In the genomic region with DNA sequence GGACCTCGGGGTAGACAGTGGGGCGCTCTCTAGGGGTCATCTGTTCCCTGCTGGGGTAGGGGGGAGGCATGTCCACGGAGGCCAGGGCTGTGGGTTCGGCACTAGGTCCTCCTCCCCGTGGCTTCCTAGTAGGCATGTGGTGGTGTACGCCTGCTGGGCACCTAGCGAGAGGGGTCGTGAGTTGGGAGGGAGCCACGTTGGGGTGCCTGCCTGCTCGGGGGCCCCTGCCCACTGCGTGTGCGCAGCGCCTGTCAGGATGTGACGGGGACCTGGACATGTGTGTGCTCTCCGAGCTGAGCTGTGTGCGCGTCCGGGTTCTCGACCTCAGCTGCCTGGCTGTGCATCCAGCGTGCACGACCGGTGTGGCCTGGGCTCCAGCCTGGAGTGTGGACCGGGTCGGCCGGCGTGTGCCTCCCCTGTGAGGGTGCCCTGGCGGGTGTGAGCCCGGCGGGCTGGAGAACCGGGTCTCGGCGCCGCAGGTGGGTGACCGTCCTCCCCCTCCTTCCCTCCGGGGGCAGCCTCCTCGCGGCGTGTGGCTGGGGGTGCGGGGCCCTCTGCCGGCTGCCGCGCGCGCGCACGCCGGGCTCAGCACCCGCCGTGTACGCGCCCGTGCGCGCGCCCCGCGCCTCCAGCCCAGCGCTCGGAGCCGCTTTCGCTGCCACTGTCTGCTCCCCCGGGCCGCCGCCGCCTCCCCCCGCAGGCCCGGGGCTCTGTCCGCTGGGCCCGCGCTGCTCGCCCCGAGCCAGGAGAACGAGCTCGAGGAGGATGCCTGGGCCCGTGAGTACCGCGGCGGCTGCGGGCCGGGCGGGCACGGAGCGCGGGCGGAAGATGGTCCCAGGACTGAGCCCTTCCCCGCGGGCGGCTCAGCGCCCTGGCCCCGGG, we compare ENCODE assay signal across 1 cellular context.
TF ChIP-seq lines count a peak whose summit lies in the region.

A gene with protein sequence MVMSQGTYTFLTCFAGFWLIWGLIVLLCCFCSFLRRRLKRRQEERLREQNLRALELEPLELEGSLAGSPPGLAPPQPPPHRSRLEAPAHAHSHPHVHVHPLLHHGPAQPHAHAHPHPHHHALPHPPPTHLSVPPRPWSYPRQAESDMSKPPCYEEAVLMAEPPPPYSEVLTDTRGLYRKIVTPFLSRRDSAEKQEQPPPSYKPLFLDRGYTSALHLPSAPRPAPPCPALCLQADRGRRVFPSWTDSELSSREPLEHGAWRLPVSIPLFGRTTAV (plus strand): TSS at position 631 of the 882 bp plus-strand sequence. CDS start 8,254 bp downstream, outside the sequence.

TF ChIP-seq in K562, 482 proteins besides CTCF, POLR2A, EP300 and RAD21 (continued from another document and continues in another):
- TF ChIP-seq, protein P1, sequence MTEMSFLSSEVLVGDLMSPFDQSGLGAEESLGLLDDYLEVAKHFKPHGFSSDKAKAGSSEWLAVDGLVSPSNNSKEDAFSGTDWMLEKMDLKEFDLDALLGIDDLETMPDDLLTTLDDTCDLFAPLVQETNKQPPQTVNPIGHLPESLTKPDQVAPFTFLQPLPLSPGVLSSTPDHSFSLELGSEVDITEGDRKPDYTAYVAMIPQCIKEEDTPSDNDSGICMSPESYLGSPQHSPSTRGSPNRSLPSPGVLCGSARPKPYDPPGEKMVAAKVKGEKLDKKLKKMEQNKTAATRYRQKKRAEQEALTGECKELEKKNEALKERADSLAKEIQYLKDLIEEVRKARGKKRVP (CRISPR knock-in tag; IDR thresholded peaks at IDR 0.05), result 0 out of 2 replicates have a peak, but pooled peaks have one; percentile 13
- peak; percentile 27 for TF ChIP-seq RB1 (IDR thresholded peaks at IDR 0.05; ENCODE audit: low read depth)
- no peak for TF ChIP-seq CBX2 (IDR thresholded peaks at IDR 0.05; ENCODE audit: insufficient read depth, low read length, poor library complexity, severe bottlenecking)
- TF ChIP-seq, protein P2, sequence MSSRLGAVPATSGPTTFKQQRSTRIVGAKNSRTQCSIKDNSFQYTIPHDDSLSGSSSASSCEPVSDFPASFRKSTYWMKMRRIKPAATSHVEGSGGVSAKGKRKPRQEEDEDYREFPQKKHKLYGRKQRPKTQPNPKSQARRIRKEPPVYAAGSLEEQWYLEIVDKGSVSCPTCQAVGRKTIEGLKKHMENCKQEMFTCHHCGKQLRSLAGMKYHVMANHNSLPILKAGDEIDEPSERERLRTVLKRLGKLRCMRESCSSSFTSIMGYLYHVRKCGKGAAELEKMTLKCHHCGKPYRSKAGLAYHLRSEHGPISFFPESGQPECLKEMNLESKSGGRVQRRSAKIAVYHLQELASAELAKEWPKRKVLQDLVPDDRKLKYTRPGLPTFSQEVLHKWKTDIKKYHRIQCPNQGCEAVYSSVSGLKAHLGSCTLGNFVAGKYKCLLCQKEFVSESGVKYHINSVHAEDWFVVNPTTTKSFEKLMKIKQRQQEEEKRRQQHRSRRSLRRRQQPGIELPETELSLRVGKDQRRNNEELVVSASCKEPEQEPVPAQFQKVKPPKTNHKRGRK (tag; IDR thresholded peaks at IDR 0.05), result no peak
- TF ChIP-seq ZNF764 (CRISPR knock-in tag; IDR thresholded peaks at IDR 0.05; ENCODE audit: low read depth), result 0 out of 2 replicates have a peak, but pooled peaks have one; percentile 8
- TF ChIP-seq, protein P3, sequence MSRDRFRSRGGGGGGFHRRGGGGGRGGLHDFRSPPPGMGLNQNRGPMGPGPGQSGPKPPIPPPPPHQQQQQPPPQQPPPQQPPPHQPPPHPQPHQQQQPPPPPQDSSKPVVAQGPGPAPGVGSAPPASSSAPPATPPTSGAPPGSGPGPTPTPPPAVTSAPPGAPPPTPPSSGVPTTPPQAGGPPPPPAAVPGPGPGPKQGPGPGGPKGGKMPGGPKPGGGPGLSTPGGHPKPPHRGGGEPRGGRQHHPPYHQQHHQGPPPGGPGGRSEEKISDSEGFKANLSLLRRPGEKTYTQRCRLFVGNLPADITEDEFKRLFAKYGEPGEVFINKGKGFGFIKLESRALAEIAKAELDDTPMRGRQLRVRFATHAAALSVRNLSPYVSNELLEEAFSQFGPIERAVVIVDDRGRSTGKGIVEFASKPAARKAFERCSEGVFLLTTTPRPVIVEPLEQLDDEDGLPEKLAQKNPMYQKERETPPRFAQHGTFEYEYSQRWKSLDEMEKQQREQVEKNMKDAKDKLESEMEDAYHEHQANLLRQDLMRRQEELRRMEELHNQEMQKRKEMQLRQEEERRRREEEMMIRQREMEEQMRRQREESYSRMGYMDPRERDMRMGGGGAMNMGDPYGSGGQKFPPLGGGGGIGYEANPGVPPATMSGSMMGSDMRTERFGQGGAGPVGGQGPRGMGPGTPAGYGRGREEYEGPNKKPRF (IDR thresholded peaks at IDR 0.05; ENCODE audit: low read depth, low read length), result peak; percentile 71; the same call in 1 of the 2 replicates
- no peak for TF ChIP-seq SIRT6 (IDR thresholded peaks at IDR 0.05; ENCODE audit: low read depth, low read length)
- TF ChIP-seq RFX5 (IDR thresholded peaks at IDR 0.05; ENCODE audit: low read depth, low read length), result no peak
- TF ChIP-seq CBFB (CRISPR knock-in tag; IDR thresholded peaks at IDR 0.05), result 0 out of 2 replicates have a peak, but pooled peaks have one; percentile 76
- no peak for TF ChIP-seq SREBF1 (IDR thresholded peaks at IDR 0.05; ENCODE audit: borderline replicate concordance, low read depth, low read length)
- no peak; the same call in 1 of the 2 replicates for TF ChIP-seq HCFC1 (IDR thresholded peaks at IDR 0.05; ENCODE audit: low read depth, low read length)
- TF ChIP-seq NR2F6 (CRISPR knock-in tag; IDR thresholded peaks at IDR 0.05), result no peak
- TF ChIP-seq, protein P4, sequence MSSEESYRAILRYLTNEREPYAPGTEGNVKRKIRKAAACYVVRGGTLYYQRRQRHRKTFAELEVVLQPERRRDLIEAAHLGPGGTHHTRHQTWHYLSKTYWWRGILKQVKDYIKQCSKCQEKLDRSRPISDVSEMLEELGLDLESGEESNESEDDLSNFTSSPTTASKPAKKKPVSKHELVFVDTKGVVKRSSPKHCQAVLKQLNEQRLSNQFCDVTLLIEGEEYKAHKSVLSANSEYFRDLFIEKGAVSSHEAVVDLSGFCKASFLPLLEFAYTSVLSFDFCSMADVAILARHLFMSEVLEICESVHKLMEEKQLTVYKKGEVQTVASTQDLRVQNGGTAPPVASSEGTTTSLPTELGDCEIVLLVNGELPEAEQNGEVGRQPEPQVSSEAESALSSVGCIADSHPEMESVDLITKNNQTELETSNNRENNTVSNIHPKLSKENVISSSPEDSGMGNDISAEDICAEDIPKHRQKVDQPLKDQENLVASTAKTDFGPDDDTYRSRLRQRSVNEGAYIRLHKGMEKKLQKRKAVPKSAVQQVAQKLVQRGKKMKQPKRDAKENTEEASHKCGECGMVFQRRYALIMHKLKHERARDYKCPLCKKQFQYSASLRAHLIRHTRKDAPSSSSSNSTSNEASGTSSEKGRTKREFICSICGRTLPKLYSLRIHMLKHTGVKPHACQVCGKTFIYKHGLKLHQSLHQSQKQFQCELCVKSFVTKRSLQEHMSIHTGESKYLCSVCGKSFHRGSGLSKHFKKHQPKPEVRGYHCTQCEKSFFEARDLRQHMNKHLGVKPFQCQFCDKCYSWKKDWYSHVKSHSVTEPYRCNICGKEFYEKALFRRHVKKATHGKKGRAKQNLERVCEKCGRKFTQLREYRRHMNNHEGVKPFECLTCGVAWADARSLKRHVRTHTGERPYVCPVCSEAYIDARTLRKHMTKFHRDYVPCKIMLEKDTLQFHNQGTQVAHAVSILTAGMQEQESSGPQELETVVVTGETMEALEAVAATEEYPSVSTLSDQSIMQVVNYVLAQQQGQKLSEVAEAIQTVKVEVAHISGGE (CRISPR knock-in tag; IDR thresholded peaks at IDR 0.05), result no peak
- no peak for TF ChIP-seq ZNF75A (CRISPR knock-in tag; IDR thresholded peaks at IDR 0.05)
- TF ChIP-seq RBM25 (IDR thresholded peaks at IDR 0.05; ENCODE audit: low read depth, low read length, severe bottlenecking), result no peak
- peak; percentile 97; the same call in 1 of the 2 replicates for TF ChIP-seq POLR2AphosphoS2 (IDR thresholded peaks at IDR 0.05; ENCODE audit: low read length)
- peak; percentile 72; the same call in 1 of the 2 replicates for TF ChIP-seq HNRNPUL1 (IDR thresholded peaks at IDR 0.05; ENCODE audit: low read length)
- no peak for TF ChIP-seq STAT5B (CRISPR knock-in tag; IDR thresholded peaks at IDR 0.05)
- no peak for TF ChIP-seq CEBPG (CRISPR knock-in tag; IDR thresholded peaks at IDR 0.05)
- TF ChIP-seq CEBPG (tag; conservative IDR thresholded peaks at IDR 0.05 in 1 of 2, IDR thresholded peaks at IDR 0.05 in 1 of 2), result no peak
- no peak for TF ChIP-seq FOXJ2 (tag; IDR thresholded peaks at IDR 0.05)
- no peak for TF ChIP-seq ZNF239 (CRISPR knock-in tag; IDR thresholded peaks at IDR 0.05)
- TF ChIP-seq, protein P5, sequence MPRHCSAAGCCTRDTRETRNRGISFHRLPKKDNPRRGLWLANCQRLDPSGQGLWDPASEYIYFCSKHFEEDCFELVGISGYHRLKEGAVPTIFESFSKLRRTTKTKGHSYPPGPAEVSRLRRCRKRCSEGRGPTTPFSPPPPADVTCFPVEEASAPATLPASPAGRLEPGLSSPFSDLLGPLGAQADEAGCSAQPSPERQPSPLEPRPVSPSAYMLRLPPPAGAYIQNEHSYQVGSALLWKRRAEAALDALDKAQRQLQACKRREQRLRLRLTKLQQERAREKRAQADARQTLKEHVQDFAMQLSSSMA (CRISPR knock-in tag; IDR thresholded peaks at IDR 0.05), result peak; percentile 84
- no peak; the same call in 1 of the 2 replicates for TF ChIP-seq ELF4 (CRISPR knock-in tag; IDR thresholded peaks at IDR 0.05)
- no peak; the same call in 1 of the 2 replicates for TF ChIP-seq NR4A1 (CRISPR knock-in tag; IDR thresholded peaks at IDR 0.05)
- TF ChIP-seq NR4A1 (tag; IDR thresholded peaks at IDR 0.05), result 0 out of 2 replicates have a peak, but pooled peaks have one; percentile 61
- no peak for TF ChIP-seq XRCC3 (IDR thresholded peaks at IDR 0.05)
- no peak for TF ChIP-seq ESRRA (IDR thresholded peaks at IDR 0.05; ENCODE audit: borderline replicate concordance, low read depth)
- TF ChIP-seq FOXP1 (CRISPR knock-in tag; IDR thresholded peaks at IDR 0.05), result no peak
- no peak for TF ChIP-seq ADNP (tag; IDR thresholded peaks at IDR 0.05)
- no peak for TF ChIP-seq CREB1 (IDR thresholded peaks at IDR 0.05)
- TF ChIP-seq CREB1 (CRISPR knock-in tag; IDR thresholded peaks at IDR 0.05), result no peak
- no peak for TF ChIP-seq ZNF184 (CRISPR knock-in tag; IDR thresholded peaks at IDR 0.05)
- TF ChIP-seq HMG20B (CRISPR knock-in tag; IDR thresholded peaks at IDR 0.05), result peak; percentile 87; the same call in 1 of the 2 replicates
- TF ChIP-seq NRF1 (conservative IDR thresholded peaks at IDR 0.05 in 1 of 2, IDR thresholded peaks at IDR 0.05 in 1 of 2), result peak; percentile 80 to 83
- TF ChIP-seq, protein P6, sequence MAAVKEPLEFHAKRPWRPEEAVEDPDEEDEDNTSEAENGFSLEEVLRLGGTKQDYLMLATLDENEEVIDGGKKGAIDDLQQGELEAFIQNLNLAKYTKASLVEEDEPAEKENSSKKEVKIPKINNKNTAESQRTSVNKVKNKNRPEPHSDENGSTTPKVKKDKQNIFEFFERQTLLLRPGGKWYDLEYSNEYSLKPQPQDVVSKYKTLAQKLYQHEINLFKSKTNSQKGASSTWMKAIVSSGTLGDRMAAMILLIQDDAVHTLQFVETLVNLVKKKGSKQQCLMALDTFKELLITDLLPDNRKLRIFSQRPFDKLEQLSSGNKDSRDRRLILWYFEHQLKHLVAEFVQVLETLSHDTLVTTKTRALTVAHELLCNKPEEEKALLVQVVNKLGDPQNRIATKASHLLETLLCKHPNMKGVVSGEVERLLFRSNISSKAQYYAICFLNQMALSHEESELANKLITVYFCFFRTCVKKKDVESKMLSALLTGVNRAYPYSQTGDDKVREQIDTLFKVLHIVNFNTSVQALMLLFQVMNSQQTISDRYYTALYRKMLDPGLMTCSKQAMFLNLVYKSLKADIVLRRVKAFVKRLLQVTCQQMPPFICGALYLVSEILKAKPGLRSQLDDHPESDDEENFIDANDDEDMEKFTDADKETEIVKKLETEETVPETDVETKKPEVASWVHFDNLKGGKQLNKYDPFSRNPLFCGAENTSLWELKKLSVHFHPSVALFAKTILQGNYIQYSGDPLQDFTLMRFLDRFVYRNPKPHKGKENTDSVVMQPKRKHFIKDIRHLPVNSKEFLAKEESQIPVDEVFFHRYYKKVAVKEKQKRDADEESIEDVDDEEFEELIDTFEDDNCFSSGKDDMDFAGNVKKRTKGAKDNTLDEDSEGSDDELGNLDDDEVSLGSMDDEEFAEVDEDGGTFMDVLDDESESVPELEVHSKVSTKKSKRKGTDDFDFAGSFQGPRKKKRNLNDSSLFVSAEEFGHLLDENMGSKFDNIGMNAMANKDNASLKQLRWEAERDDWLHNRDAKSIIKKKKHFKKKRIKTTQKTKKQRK (IDR thresholded peaks at IDR 0.05; ENCODE audit: borderline replicate concordance, low read depth, low read length), result no peak
- TF ChIP-seq, protein P7, sequence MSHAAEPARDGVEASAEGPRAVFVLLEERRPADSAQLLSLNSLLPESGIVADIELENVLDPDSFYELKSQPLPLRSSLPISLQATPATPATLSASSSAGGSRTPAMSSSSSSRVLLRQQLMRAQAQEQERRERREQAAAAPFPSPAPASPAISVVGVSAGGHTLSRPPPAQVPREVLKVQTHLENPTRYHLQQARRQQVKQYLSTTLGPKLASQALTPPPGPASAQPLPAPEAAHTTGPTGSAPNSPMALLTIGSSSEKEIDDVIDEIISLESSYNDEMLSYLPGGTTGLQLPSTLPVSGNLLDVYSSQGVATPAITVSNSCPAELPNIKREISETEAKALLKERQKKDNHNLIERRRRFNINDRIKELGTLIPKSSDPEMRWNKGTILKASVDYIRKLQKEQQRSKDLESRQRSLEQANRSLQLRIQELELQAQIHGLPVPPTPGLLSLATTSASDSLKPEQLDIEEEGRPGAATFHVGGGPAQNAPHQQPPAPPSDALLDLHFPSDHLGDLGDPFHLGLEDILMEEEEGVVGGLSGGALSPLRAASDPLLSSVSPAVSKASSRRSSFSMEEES (CRISPR knock-in tag; IDR thresholded peaks at IDR 0.05), result no peak
- TF ChIP-seq, protein P8, sequence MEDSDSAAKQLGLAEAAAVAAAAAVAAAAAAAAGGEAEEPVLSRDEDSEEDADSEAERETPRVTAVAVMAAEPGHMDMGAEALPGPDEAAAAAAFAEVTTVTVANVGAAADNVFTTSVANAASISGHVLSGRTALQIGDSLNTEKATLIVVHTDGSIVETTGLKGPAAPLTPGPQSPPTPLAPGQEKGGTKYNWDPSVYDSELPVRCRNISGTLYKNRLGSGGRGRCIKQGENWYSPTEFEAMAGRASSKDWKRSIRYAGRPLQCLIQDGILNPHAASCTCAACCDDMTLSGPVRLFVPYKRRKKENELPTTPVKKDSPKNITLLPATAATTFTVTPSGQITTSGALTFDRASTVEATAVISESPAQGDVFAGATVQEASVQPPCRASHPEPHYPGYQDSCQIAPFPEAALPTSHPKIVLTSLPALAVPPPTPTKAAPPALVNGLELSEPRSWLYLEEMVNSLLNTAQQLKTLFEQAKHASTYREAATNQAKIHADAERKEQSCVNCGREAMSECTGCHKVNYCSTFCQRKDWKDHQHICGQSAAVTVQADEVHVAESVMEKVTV (CRISPR knock-in tag; IDR thresholded peaks at IDR 0.05), result no peak
- no peak for TF ChIP-seq GATAD2A (IDR thresholded peaks at IDR 0.05)
- TF ChIP-seq PTRF (tag; IDR thresholded peaks at IDR 0.05), result no peak
- no peak for TF ChIP-seq NFATC3 (IDR thresholded peaks at IDR 0.05)
- TF ChIP-seq NUFIP1 (IDR thresholded peaks at IDR 0.05; ENCODE audit: partially characterized antibody), result no peak
- no peak for TF ChIP-seq DDX20 (tag; IDR thresholded peaks at IDR 0.05; ENCODE audit: low read depth)
- TF ChIP-seq, protein P9, sequence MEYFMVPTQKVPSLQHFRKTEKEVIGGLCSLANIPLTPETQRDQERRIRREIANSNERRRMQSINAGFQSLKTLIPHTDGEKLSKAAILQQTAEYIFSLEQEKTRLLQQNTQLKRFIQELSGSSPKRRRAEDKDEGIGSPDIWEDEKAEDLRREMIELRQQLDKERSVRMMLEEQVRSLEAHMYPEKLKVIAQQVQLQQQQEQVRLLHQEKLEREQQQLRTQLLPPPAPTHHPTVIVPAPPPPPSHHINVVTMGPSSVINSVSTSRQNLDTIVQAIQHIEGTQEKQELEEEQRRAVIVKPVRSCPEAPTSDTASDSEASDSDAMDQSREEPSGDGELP (CRISPR knock-in tag; IDR thresholded peaks at IDR 0.05; ENCODE audit: borderline replicate concordance), result peak; percentile 68
- no peak for TF ChIP-seq ARID1B (IDR thresholded peaks at IDR 0.05)
